8 cellular contexts compared by ENCODE assay signal in the genomic region with DNA sequence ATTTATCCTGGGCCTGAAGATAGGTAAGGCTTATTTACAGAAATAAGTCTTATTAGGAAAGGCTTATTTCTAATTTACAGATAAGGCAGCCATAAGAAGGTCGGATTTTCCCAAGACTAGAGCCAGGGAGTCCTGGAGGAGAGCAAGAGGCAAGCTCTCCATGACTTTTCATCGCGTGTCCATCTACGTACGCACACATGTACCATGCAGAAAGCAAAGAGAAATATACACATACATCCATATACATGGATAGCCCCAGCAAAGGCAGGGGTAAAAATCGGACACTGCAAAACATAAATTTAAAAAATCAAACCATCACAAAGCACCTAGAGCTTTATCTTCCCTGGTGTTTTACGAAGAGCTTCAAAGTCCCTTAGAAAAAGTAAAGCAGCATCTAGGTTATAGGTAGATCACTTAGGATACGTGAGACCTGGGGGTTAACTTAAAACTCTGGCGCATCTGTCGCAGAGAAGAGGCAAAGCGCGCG. TPM values are rescaled to one million over a fixed set of nuclear protein-coding genes. Genes with fewer than 3 reads are reported as not detected.
DNase-seq lines count a peak whose midpoint lies in the region; ATAC-seq and TF ChIP-seq lines count a peak whose summit lies in the region.

No MANE protein-coding gene starts in this region.

- no peak overlapping the region for H3T11ph ChIP-seq in H9 (ENCODE audit: low read length)

- H3K56ac ChIP-seq in H9 (ENCODE audit: insufficient read length, low read depth, low read length), result no peak overlapping the region

- H3K14ac ChIP-seq in H9 (ENCODE audit: insufficient read depth, low read length), result no peak overlapping the region

- no peak overlapping the region for H2AFZ ChIP-seq in H9 (ENCODE audit: low read length)
- H2AFZ ChIP-seq in neural cell (ENCODE audit: low read depth, low read length), result peak overlapping the region; percentile 98

- H3K4me3 Mint-ChIP-seq in Calu3 (ENCODE audit: low read depth, unreplicated experiment) (peak overlapping the region; percentile 80), H9 (peak overlapping the region; percentile 85 to 94)

- no peak overlapping the region for H4K91ac ChIP-seq in H9 (ENCODE audit: insufficient read length, low read depth, low read length)

- H3K4me2 ChIP-seq in H9 (ENCODE audit: insufficient read depth, insufficient read length, low read length) (peak overlapping the region; percentile 88), neural cell (ENCODE audit: low read length) (peak overlapping the region; percentile 77)

- H2BK12ac ChIP-seq in H9 (ENCODE audit: insufficient read length, low read depth, low read length), result no peak overlapping the region

- H3K23me2 ChIP-seq in H9 (ENCODE audit: insufficient read length, low read depth, low read length, poor library complexity, severe bottlenecking), result peaks cover 8% of the 10 kb centered on the region

- H3K27ac ChIP-seq in H9 (ENCODE audit: insufficient read length, low read depth, low read length) (no peak overlapping the region), SJCRH30 (peak overlapping the region; percentile 65), neural cell (ENCODE audit: low read length) (peak overlapping the region; percentile 90)

- TF ChIP-seq EP300 in neural cell (conservative IDR thresholded peaks at IDR 0.05; ENCODE audit: poor library complexity, severe bottlenecking), result no peak

- H3K9me3 Mint-ChIP-seq in Calu3 (ENCODE audit: low read depth, unreplicated experiment), result no peaks in the 10 kb centered on the region
- H3K9me3 Mint-ChIP-seq in H9, result peaks cover 0 to 4% of the 10 kb centered on the region in 2 experiments; a peak in 1 of 5 replicates

- intact Hi-C loops in Calu3 (cut with micrococcal nuclease; ENCODE audit: unreplicated experiment), result loop anchor here (5.0 kb wide), 1 partner anchor 114 kb away; the partner anchor contains the start of gene ABRAXAS2

- H2BK120ac ChIP-seq in H9 (ENCODE audit: low read depth, low read length, poor library complexity, severe bottlenecking), result no peak overlapping the region

- H3K23ac ChIP-seq in H9 (ENCODE audit: insufficient read length, low read depth, low read length), result no peak overlapping the region

- peaks cover 3% of the 10 kb centered on the region for H3K79me1 ChIP-seq in H9 (ENCODE audit: insufficient read depth, low read depth, low read length, poor library complexity, severe bottlenecking)

- TSS peak; percentile 89 for BruUV-seq in Calu3 (replicated peaks; lab: Mats Ljungman, UMichigan)

- H3K4ac ChIP-seq in H9 (ENCODE audit: low read depth, low read length), result no peak overlapping the region

- H3K36me3 ChIP-seq in SJCRH30 (no peaks in the 10 kb centered on the region), neural cell (ENCODE audit: insufficient read depth, low read length) (no peaks in the 10 kb centered on the region)

- H3K9me2 ChIP-seq in neural cell (ENCODE audit: insufficient read depth, low read length), result no peaks in the 10 kb centered on the region

- peak; percentile 57 for TF ChIP-seq RAD21 in neural cell (conservative IDR thresholded peaks at IDR 0.05)

- H3K4me1 ChIP-seq in H9 (ENCODE audit: insufficient read depth, low read length) (no peaks in the 10 kb centered on the region; the same call in 1 of the 2 replicates), SJCRH30 (peaks cover 13% of the 10 kb centered on the region)

- DNase-seq in Calu3 (no peak), H9 (no peak), SJCRH30 (no peak), epithelial cell of proximal tubule (ENCODE audit: low read depth) (no peak), NCI-H345 (lab: John Stamatoyannopoulos, UW) (no peak)

- H3K9me3 ChIP-seq in H9 (ENCODE audit: control insufficient read depth, low read depth, low read length) (no peaks in the 10 kb centered on the region), SJCRH30 (replicated peaks) (no peaks in the 10 kb centered on the region), neural cell (ENCODE audit: low read length) (no peaks in the 10 kb centered on the region)

- H3K27ac Mint-ChIP-seq in Calu3 (ENCODE audit: unreplicated experiment) (peak overlapping the region; percentile 88), H9 (peak overlapping the region; percentile 89 to 98 (median 91))

- H3K18ac ChIP-seq in H9 (ENCODE audit: insufficient read length, low read depth, low read length), result no peak overlapping the region

- H3K4me3 ChIP-seq in SJCRH30 (peak overlapping the region; percentile 96), epithelial cell of proximal tubule (ENCODE audit: low read depth, low read length) (peak overlapping the region; percentile 94), neural cell (ENCODE audit: low read length) (peak overlapping the region; percentile 82)

- no peak overlapping the region for H2BK20ac ChIP-seq in H9 (ENCODE audit: low read depth, low read length, poor library complexity, severe bottlenecking)

- H3K27me3 ChIP-seq in H9 (ENCODE audit: insufficient read depth, low read length) (no peaks in the 10 kb centered on the region), SJCRH30 (no peaks in the 10 kb centered on the region), neural cell (ENCODE audit: insufficient read depth, low read depth, low read length) (no peaks in the 10 kb centered on the region)

- CTCF ChIA-PET in Calu3 (lab: Charles Lee), result interaction anchor here (0.6 to 1.3 kb wide), 2 partner anchors 52 to 55 kb away, joined by 3 to 6 read pairs; no protein-coding TSS in a partner anchor

- no peak overlapping the region for H4K8ac ChIP-seq in H9 (replicated peaks; ENCODE audit: insufficient read length, low read depth, low read length)

- peaks cover 3% of the 10 kb centered on the region for H3F3A ChIP-seq in neural cell (ENCODE audit: insufficient read depth, low read length, poor library complexity, severe bottlenecking)

- H3K27me3 Mint-ChIP-seq in Calu3 (ENCODE audit: unreplicated experiment) (peaks cover 16% of the 10 kb centered on the region), H9 (ENCODE audit: low read depth) (peaks cover 8% of the 10 kb centered on the region)

- H2BK15ac ChIP-seq in H9 (ENCODE audit: low read depth, low read length), result no peak overlapping the region

- WGBS in H9 (ENCODE audit: extremely low coverage, insufficient read length, low lambda C conversion rate), result no CpG with 5 or more reads among the region's 13 CpGs

- H2AK5ac ChIP-seq in H9 (ENCODE audit: insufficient read length, low read length), result no peak overlapping the region

- H3K4me1 Mint-ChIP-seq in Calu3 (ENCODE audit: low read depth, unreplicated experiment) (peaks cover 20% of the 10 kb centered on the region), H9 (peaks cover 22 to 24% of the 10 kb centered on the region in 2 experiments)

- H3K36me3 Mint-ChIP-seq in Calu3 (ENCODE audit: insufficient read depth, unreplicated experiment) (peaks cover 30% of the 10 kb centered on the region), H9 (ENCODE audit: insufficient read depth in 1 of 3, low read depth in 3 of 3) (peaks cover 0 to 3% (median 0%) of the 10 kb centered on the region in 3 experiments; a peak in 1 of 7 replicates)

- H4K20me1 ChIP-seq in H9 (ENCODE audit: control insufficient read depth, insufficient read depth, insufficient read length), result no peaks in the 10 kb centered on the region
- H4K20me1 ChIP-seq in neural cell (ENCODE audit: insufficient read depth), result peaks cover 7% of the 10 kb centered on the region

- H2BK5ac ChIP-seq in H9 (ENCODE audit: insufficient read length, low read length), result no peak overlapping the region

- H3K79me2 ChIP-seq in H9 (ENCODE audit: insufficient read depth, low read length) (peaks cover 33% of the 10 kb centered on the region), neural cell (replicated peaks; ENCODE audit: insufficient read depth, low read length) (peaks cover 32% of the 10 kb centered on the region)

- H4K5ac ChIP-seq in H9 (ENCODE audit: insufficient read length, low read depth, low read length), result no peak overlapping the region

- H3K9ac ChIP-seq in H9 (ENCODE audit: extremely low read depth, insufficient read length, low read length) (peak overlapping the region; percentile 68), neural cell (ENCODE audit: low read length) (peak overlapping the region; percentile 94)

- ATAC-seq in GM19467 (IDR thresholded peaks at IDR 0.05; ENCODE audit: unreplicated experiment), result no peak
- no peak for ATAC-seq in GM21825 (IDR thresholded peaks at IDR 0.05; ENCODE audit: unreplicated experiment)

- TF ChIP-seq CTCF in Calu3 (IDR thresholded peaks at IDR 0.05; ENCODE audit: unreplicated experiment), result no peak
- no peak for TF ChIP-seq CTCF in H9 (conservative IDR thresholded peaks at IDR 0.05)
- no peak for TF ChIP-seq CTCF in epithelial cell of proximal tubule (conservative IDR thresholded peaks at IDR 0.05; ENCODE audit: low read depth, low read length)
- TF ChIP-seq CTCF in neural cell (IDR thresholded peaks at IDR 0.05; ENCODE audit: poor library complexity, severe bottlenecking), result no peak

TF ChIP-seq in neural cell, 6 proteins besides CTCF, POLR2A, EP300 and RAD21 (continues in another document):
- TF ChIP-seq SMC3 (conservative IDR thresholded peaks at IDR 0.05; ENCODE audit: poor library complexity), result no peak
- no peak for TF ChIP-seq MXI1 (conservative IDR thresholded peaks at IDR 0.05; ENCODE audit: poor library complexity, severe bottlenecking)
- no peak for TF ChIP-seq POLR2AphosphoS5 (IDR thresholded peaks at IDR 0.05)
- TF ChIP-seq TAF1 (IDR thresholded peaks at IDR 0.05; ENCODE audit: low read depth), result no peak

RNA-seq across cellular contexts. Expression of gene ZRANB1, which starts 25.8 kb away (rescaled TPM):
- total RNA-seq in Calu3 (2022) (11.6 and 12.5 TPM in 2 replicates), H9 (2021) (16.1 and 17.4 TPM in 2 replicates), epithelial cell of proximal tubule (12.0 and 13.9 TPM in 2 replicates)
- 29.1 and 29.3 TPM in 2 replicates for total RNA-seq in SJCRH30 (2014; rRNA removed; shearing (Covaris generic))
- 47.7 and 49.4 TPM in 2 replicates for polyA plus RNA-seq in neural cell
- 79.4 and 84.3 TPM in 2 replicates for polyA minus RNA-seq in neural cell
